Comparison of ENCODE assay signal across 10 cellular contexts in genomic region chr14:92986254-92987147, GRCh38.
DNase-seq lines count a peak whose midpoint lies in the region; ATAC-seq and TF ChIP-seq lines count a peak whose summit lies in the region.
"Had no signal": no experiment of that assay in that cellular context is flagged by ENCODE, and none has a peak within 500 bp of the region (broad histone marks: within the 10 kb centered on the region; RNA-seq: fewer than 3 reads in every experiment).

No MANE protein-coding gene starts in this region.

- intact Hi-C loops in adrenal gland (cut with DNase I), result no loop called here
- intact Hi-C loops in activated CD4-positive, alpha-beta T cell treated with anti-CD3 and anti-CD28 coated beads for 36 hours (cut with DNase I, micrococcal nuclease), result no loop called here

- no peak overlapping the region for H3K4me3 Mint-ChIP-seq in stimulated activated naive B cell treated with anti-CD40 and anti-IgM and Interleukin-4, amounts not matched to agents 10 μg/mL and 1 μg/mL and 100 μg/mL, for 72 hours
- no peak overlapping the region for H3K4me3 Mint-ChIP-seq in activated CD4-positive, alpha-beta T cell treated with anti-CD3 and anti-CD28 coated beads for 36 hours
- H3K4me3 Mint-ChIP-seq: activated naive CD8-positive, alpha-beta T cell treated with anti-CD3 and anti-CD28 coated beads for 36 hours had no signal

- peaks cover 11% of the 10 kb centered on the region in 2 donors for H3K4me1 ChIP-seq in adrenal gland (replicated peaks in 1 of 2)
- peaks cover 0 to 50% of the 10 kb centered on the region in 2 donors for H3K4me1 ChIP-seq in right atrium auricular region

- no peak for ATAC-seq in stimulated activated naive B cell treated with anti-CD40 and anti-IgM and Interleukin-4, amounts not matched to agents 10 μg/mL and 1 μg/mL and 100 μg/mL, for 72 hours (replicated peaks)
- ATAC-seq in activated CD4-positive, alpha-beta T cell treated with anti-CD3 and anti-CD28 coated beads for 36 hours, result no peak
- no peak for ATAC-seq in GM18867 (IDR thresholded peaks at IDR 0.05; ENCODE audit: unreplicated experiment)

- no peak for TF ChIP-seq POLR2A in adrenal gland (IDR thresholded peaks at IDR 0.05)

- DNase-seq in H4 (ENCODE audit: low spot score) (peak; percentile 57), adrenal gland (peak; percentile 67 to 87 (median 85)), right atrium auricular region (ENCODE audit: low spot score) (no peak), activated gamma-delta T cell treated with Interleukin-2 at 50 U/mL for 16 hours (no peak), GOT3 (lab: John Stamatoyannopoulos, UW) (no peak)
- DNase-seq in stimulated activated naive B cell treated with anti-CD40 and anti-IgM and Interleukin-4, amounts not matched to agents 10 μg/mL and 1 μg/mL and 100 μg/mL, for 72 hours, result no peak
- DNase-seq in activated CD4-positive, alpha-beta T cell treated with anti-CD3 and anti-CD28 coated beads for 36 hours, result no peak
- DNase-seq: activated naive CD8-positive, alpha-beta T cell treated with anti-CD3 and anti-CD28 coated beads for 36 hours; stimulated activated CD8-positive, alpha-beta memory T cell treated with anti-CD3 and anti-CD28 coated beads, Interleukin-4, amount 100 ng/mL, for 48 hours had no signal

- TF ChIP-seq CTCF in adrenal gland (IDR thresholded peaks at IDR 0.05), result no peak
- TF ChIP-seq CTCF in right atrium auricular region (IDR thresholded peaks at IDR 0.05), result no peak

- peaks cover 41 to 67% of the 10 kb centered on the region in 2 donors for H3K36me3 Mint-ChIP-seq in stimulated activated naive B cell treated with anti-CD40 and anti-IgM and Interleukin-4, amounts not matched to agents 10 μg/mL and 1 μg/mL and 100 μg/mL, for 72 hours
- peaks cover 15% of the 10 kb centered on the region for H3K36me3 Mint-ChIP-seq in activated CD4-positive, alpha-beta T cell treated with anti-CD3 and anti-CD28 coated beads for 36 hours (ENCODE audit: low read depth)

- H3K9me3 ChIP-seq in adrenal gland (replicated peaks in 1 of 3), result no peaks in the 10 kb centered on the region
- no peaks in the 10 kb centered on the region for H3K9me3 ChIP-seq in right atrium auricular region

- H3K27ac ChIP-seq in adrenal gland (peak overlapping the region in 3 of 5 donors; percentile 37 to 67 (median 56)), right atrium auricular region (peak overlapping the region; percentile 76 to 79)

- H3K36me3 ChIP-seq in adrenal gland (replicated peaks in 1 of 2) (no peaks in the 10 kb centered on the region), right atrium auricular region (no peaks in the 10 kb centered on the region)

- 26 to 85% (median 76%) methylated on average over 2 to 6 of the region's 6 CpGs for WGBS in adrenal gland, 4 donors

- peak overlapping the region; percentile 43 for H3K27ac Mint-ChIP-seq in stimulated activated naive B cell treated with anti-CD40 and anti-IgM and Interleukin-4, amounts not matched to agents 10 μg/mL and 1 μg/mL and 100 μg/mL, for 72 hours
- no peak overlapping the region for H3K27ac Mint-ChIP-seq in activated CD4-positive, alpha-beta T cell treated with anti-CD3 and anti-CD28 coated beads for 36 hours
- H3K27ac Mint-ChIP-seq: activated naive CD8-positive, alpha-beta T cell treated with anti-CD3 and anti-CD28 coated beads for 36 hours had no signal

- CTCF ChIA-PET in activated CD4-positive, alpha-beta T cell treated with anti-CD3 and anti-CD28 coated beads for 36 hours (lab: Charles Lee), result interaction anchor here (0.7 kb wide), 1 partner anchor 159 kb away, joined by 3 read pairs; no protein-coding TSS in a partner anchor

- H3K27me3 ChIP-seq in adrenal gland (no peaks in the 10 kb centered on the region), right atrium auricular region (no peaks in the 10 kb centered on the region)

- peaks cover 3% of the 10 kb centered on the region in 2 donors for H3K4me1 Mint-ChIP-seq in stimulated activated naive B cell treated with anti-CD40 and anti-IgM and Interleukin-4, amounts not matched to agents 10 μg/mL and 1 μg/mL and 100 μg/mL, for 72 hours
- H3K4me1 Mint-ChIP-seq in activated CD4-positive, alpha-beta T cell treated with anti-CD3 and anti-CD28 coated beads for 36 hours, result no peaks in the 10 kb centered on the region

- peaks cover 6% of the 10 kb centered on the region in 2 donors for H3K9me3 Mint-ChIP-seq in stimulated activated naive B cell treated with anti-CD40 and anti-IgM and Interleukin-4, amounts not matched to agents 10 μg/mL and 1 μg/mL and 100 μg/mL, for 72 hours
- peaks cover 4% of the 10 kb centered on the region for H3K9me3 Mint-ChIP-seq in activated CD4-positive, alpha-beta T cell treated with anti-CD3 and anti-CD28 coated beads for 36 hours (ENCODE audit: low read depth)

- POLR2A ChIA-PET in activated CD4-positive, alpha-beta T cell treated with anti-CD3 and anti-CD28 coated beads for 36 hours (lab: Charles Lee), result no interaction called here

- H3K4me3 ChIP-seq in adrenal gland (no peak overlapping the region), right atrium auricular region (no peak overlapping the region)

- H3K27me3 Mint-ChIP-seq in stimulated activated naive B cell treated with anti-CD40 and anti-IgM and Interleukin-4, amounts not matched to agents 10 μg/mL and 1 μg/mL and 100 μg/mL, for 72 hours, result no peaks in the 10 kb centered on the region
- H3K27me3 Mint-ChIP-seq in activated CD4-positive, alpha-beta T cell treated with anti-CD3 and anti-CD28 coated beads for 36 hours, result no peaks in the 10 kb centered on the region
- H3K27me3 Mint-ChIP-seq: activated naive CD8-positive, alpha-beta T cell treated with anti-CD3 and anti-CD28 coated beads for 36 hours had no signal

Comparison
In these comparisons a context has a peak if more than half of its experiments do, and no peak if none do; other contexts are left out.
1. DNase-seq: peak in H4 (single experiment) and adrenal gland (7 of 7); none in right atrium auricular region (single experiment), stimulated activated naive B cell treated with anti-CD40 and anti-IgM and Interleukin-4, amounts not matched to agents 10 μg/mL and 1 μg/mL and 100 μg/mL, for 72 hours (single experiment), activated CD4-positive, alpha-beta T cell treated with anti-CD3 and anti-CD28 coated beads for 36 hours (single experiment), activated gamma-delta T cell treated with Interleukin-2 at 50 U/mL for 16 hours (single experiment) and GOT3 (single experiment).